8 cellular contexts compared by ENCODE assay signal in the genomic region with DNA sequence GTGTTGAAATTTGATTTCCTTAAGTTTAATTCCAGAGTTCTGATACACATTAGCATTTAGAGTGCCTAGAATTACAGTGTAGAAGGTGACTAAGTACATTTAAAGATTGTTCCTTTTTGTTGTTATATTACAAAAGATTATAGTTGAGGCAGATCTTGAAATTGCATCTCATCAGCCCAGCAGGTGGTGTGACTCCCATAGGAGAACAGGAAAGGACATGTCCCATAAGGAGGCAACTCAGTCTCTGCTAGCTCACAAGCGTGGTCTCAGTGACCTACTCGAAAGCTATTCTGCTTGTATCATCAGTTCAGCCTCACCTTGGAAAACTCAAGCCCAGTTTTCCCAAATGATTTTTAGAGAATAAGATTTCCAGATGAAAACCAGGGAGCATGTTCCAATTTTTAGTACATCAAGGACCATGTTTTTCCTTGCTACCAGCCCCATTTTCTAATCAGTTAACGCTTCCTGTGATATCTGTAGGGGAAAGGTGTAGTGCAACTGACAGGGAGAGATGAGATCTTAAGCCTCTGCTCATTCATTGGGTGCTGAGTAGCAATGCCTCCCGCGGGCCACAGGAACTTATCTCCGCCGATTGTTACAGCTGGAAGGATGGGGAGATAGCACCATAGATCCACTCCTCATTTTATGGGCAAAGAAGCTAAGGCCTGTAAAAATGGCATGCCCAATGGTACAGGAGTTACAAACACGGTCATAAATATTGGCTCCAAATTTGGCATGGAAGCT. TPM values are rescaled to one million over a fixed set of nuclear protein-coding genes. Genes with fewer than 3 reads are reported as not detected.
DNase-seq lines count a peak whose midpoint lies in the region; ATAC-seq and TF ChIP-seq lines count a peak whose summit lies in the region.

No MANE protein-coding gene starts in this region.

- H3K36me3 ChIP-seq in liver (ENCODE audit: control insufficient read depth in 4 of 4, insufficient read depth in 3 of 4, low read depth in 1 of 4, low read length in 3 of 4) = no peaks in the 10 kb centered on the region
- H3K36me3 ChIP-seq in transverse colon = no peaks in the 10 kb centered on the region

- H3K9ac ChIP-seq in liver (ENCODE audit: low read depth in 1 of 2, low read length in 2 of 2) = no peak overlapping the region

- no peaks in the 10 kb centered on the region for H3K9me3 ChIP-seq in liver (ENCODE audit: control insufficient read depth in 4 of 4, low read length in 3 of 4)
- H3K9me3 ChIP-seq in transverse colon = no peaks in the 10 kb centered on the region

- H3K27me3 Mint-ChIP-seq in activated T-cell treated with anti-CD3 and anti-CD28 coated beads, Interleukin-2, amount 50 U/mL, for 24 hours = peaks cover 35% of the 10 kb centered on the region
- H3K27me3 Mint-ChIP-seq in brain = peaks cover 6% of the 10 kb centered on the region

- peaks cover 31% of the 10 kb centered on the region for H3K4me1 Mint-ChIP-seq in activated T-cell treated with anti-CD3 and anti-CD28 coated beads, Interleukin-2, amount 50 U/mL, for 24 hours (ENCODE audit: low read depth)
- H3K4me1 Mint-ChIP-seq in brain = peaks cover 30% of the 10 kb centered on the region

- no peak overlapping the region for H3K4me3 ChIP-seq in liver (ENCODE audit: low read depth in 1 of 3, low read length in 3 of 3)
- peak overlapping the region in 1 of 4 donors; percentile 79 for H3K4me3 ChIP-seq in transverse colon

- H3K27ac ChIP-seq in liver (ENCODE audit: low read depth in 1 of 2, low read length in 2 of 2) (peak overlapping the region in 1 of 2 donors; percentile 40), transverse colon (peak overlapping the region; percentile 88 to 97 (median 94))

- peak; percentile 68 to 70 for TF ChIP-seq RAD21 in liver (IDR thresholded peaks at IDR 0.05)

- H3K27me3 ChIP-seq in liver (ENCODE audit: control insufficient read depth in 4 of 4, insufficient read depth in 4 of 4, low read length in 3 of 4) (no peaks in the 10 kb centered on the region), transverse colon (no peaks in the 10 kb centered on the region)

- no peak for TF ChIP-seq EP300 in transverse colon (IDR thresholded peaks at IDR 0.05; ENCODE audit: low read depth)

- peak overlapping the region; percentile 74 for H3K4me3 Mint-ChIP-seq in activated T-cell treated with anti-CD3 and anti-CD28 coated beads, Interleukin-2, amount 50 U/mL, for 24 hours
- peak overlapping the region; percentile 80 to 90 (median 85) for H3K4me3 Mint-ChIP-seq in brain

- peak overlapping the region; percentile 22 for H3K27ac Mint-ChIP-seq in activated T-cell treated with anti-CD3 and anti-CD28 coated beads, Interleukin-2, amount 50 U/mL, for 24 hours
- H3K27ac Mint-ChIP-seq in brain = peak overlapping the region; percentile 57 to 87 (median 68)

- H3K9me3 Mint-ChIP-seq in activated T-cell treated with anti-CD3 and anti-CD28 coated beads, Interleukin-2, amount 50 U/mL, for 24 hours = peaks cover 3% of the 10 kb centered on the region
- H3K9me3 Mint-ChIP-seq in brain = peaks cover 0 to 3% (median 0%) of the 10 kb centered on the region in 5 experiments

- ATAC-seq in HG03469 (IDR thresholded peaks at IDR 0.05; ENCODE audit: unreplicated experiment) = no peak
- no peak for ATAC-seq in GM19324 (IDR thresholded peaks at IDR 0.05; ENCODE audit: low FRiP score, unreplicated experiment)

- in situ Hi-C loops in transverse colon (cut with MboI; ENCODE audit: low pct_ligation_motif_present in 1 of 4, low pct_unique_long_range_greater_than_20kb in 1 of 4, low sequenced_read_pairs in 3 of 4) = loop anchor here in 1 of 4 donors (10.0 kb wide), 1 partner anchor 261 kb away; no protein-coding TSS in a partner anchor

- no peak for TF ChIP-seq POLR2A in transverse colon (IDR thresholded peaks at IDR 0.05)

- peaks cover 6 to 24% (median 14%) of the 10 kb centered on the region in 4 donors for H3K4me1 ChIP-seq in liver (ENCODE audit: control insufficient read depth in 4 of 4, insufficient read depth in 4 of 4, low read length in 3 of 4)
- H3K4me1 ChIP-seq in transverse colon = peaks cover 3 to 45% (median 11%) of the 10 kb centered on the region in 4 donors

- TF ChIP-seq CTCF in brain (conservative IDR thresholded peaks at IDR 0.05) (no peak), liver (IDR thresholded peaks at IDR 0.05; ENCODE audit: low read depth, low read length, missing input control) (no peak), transverse colon (IDR thresholded peaks at IDR 0.05) (peak in 1 of 5 experiments; percentile 4)

- H3K36me3 Mint-ChIP-seq in activated T-cell treated with anti-CD3 and anti-CD28 coated beads, Interleukin-2, amount 50 U/mL, for 24 hours (ENCODE audit: low read depth) = no peaks in the 10 kb centered on the region
- no peaks in the 10 kb centered on the region for H3K36me3 Mint-ChIP-seq in brain

- intact Hi-C loops in transverse colon (cut with DNase I; ENCODE audit: low total_unique reads) = loop anchor here (10.0 kb wide), 1 partner anchor 261 kb away; no protein-coding TSS in a partner anchor

- no peak for DNase-seq in activated T-cell treated with anti-CD3 and anti-CD28 coated beads, Interleukin-2, amount 50 U/mL, for 24 hours
- DNase-seq in activated T-cell treated with anti-CD3 and anti-CD28 coated beads for 4 hours (no peak), transverse colon (peak; percentile 15), 8988T (no peak)

- WGBS in liver = 74% methylated on average over 8 of the region's 8 CpGs
- 44 to 67% methylated on average over 4 to 8 of the region's 8 CpGs for WGBS in transverse colon (ENCODE audit: low coverage in 1 of 2), 2 donors

TF ChIP-seq in liver, 16 proteins besides CTCF, POLR2A, EP300 and RAD21:
- TF ChIP-seq JUND (IDR thresholded peaks at IDR 0.05) = no peak
- TF ChIP-seq HNF4G (IDR thresholded peaks at IDR 0.05) = no peak
- TF ChIP-seq, protein P1, sequence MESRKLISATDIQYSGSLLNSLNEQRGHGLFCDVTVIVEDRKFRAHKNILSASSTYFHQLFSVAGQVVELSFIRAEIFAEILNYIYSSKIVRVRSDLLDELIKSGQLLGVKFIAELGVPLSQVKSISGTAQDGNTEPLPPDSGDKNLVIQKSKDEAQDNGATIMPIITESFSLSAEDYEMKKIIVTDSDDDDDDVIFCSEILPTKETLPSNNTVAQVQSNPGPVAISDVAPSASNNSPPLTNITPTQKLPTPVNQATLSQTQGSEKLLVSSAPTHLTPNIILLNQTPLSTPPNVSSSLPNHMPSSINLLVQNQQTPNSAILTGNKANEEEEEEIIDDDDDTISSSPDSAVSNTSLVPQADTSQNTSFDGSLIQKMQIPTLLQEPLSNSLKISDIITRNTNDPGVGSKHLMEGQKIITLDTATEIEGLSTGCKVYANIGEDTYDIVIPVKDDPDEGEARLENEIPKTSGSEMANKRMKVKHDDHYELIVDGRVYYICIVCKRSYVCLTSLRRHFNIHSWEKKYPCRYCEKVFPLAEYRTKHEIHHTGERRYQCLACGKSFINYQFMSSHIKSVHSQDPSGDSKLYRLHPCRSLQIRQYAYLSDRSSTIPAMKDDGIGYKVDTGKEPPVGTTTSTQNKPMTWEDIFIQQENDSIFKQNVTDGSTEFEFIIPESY (IDR thresholded peaks at IDR 0.05) = no peak
- TF ChIP-seq TAF1 (conservative IDR thresholded peaks at IDR 0.05) = no peak
- no peak for TF ChIP-seq RXRA (IDR thresholded peaks at IDR 0.05)
- TF ChIP-seq FOXA1 (IDR thresholded peaks at IDR 0.05) = no peak
- TF ChIP-seq, protein P2, sequence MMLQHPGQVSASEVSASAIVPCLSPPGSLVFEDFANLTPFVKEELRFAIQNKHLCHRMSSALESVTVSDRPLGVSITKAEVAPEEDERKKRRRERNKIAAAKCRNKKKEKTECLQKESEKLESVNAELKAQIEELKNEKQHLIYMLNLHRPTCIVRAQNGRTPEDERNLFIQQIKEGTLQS (IDR thresholded peaks at IDR 0.05) = no peak
- no peak for TF ChIP-seq GABPA (IDR thresholded peaks at IDR 0.05 in 1 of 2, conservative IDR thresholded peaks at IDR 0.05 in 1 of 2)
- TF ChIP-seq, protein P3, sequence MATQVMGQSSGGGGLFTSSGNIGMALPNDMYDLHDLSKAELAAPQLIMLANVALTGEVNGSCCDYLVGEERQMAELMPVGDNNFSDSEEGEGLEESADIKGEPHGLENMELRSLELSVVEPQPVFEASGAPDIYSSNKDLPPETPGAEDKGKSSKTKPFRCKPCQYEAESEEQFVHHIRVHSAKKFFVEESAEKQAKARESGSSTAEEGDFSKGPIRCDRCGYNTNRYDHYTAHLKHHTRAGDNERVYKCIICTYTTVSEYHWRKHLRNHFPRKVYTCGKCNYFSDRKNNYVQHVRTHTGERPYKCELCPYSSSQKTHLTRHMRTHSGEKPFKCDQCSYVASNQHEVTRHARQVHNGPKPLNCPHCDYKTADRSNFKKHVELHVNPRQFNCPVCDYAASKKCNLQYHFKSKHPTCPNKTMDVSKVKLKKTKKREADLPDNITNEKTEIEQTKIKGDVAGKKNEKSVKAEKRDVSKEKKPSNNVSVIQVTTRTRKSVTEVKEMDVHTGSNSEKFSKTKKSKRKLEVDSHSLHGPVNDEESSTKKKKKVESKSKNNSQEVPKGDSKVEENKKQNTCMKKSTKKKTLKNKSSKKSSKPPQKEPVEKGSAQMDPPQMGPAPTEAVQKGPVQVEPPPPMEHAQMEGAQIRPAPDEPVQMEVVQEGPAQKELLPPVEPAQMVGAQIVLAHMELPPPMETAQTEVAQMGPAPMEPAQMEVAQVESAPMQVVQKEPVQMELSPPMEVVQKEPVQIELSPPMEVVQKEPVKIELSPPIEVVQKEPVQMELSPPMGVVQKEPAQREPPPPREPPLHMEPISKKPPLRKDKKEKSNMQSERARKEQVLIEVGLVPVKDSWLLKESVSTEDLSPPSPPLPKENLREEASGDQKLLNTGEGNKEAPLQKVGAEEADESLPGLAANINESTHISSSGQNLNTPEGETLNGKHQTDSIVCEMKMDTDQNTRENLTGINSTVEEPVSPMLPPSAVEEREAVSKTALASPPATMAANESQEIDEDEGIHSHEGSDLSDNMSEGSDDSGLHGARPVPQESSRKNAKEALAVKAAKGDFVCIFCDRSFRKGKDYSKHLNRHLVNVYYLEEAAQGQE (IDR thresholded peaks at IDR 0.05) = no peak
- TF ChIP-seq, protein P4, sequence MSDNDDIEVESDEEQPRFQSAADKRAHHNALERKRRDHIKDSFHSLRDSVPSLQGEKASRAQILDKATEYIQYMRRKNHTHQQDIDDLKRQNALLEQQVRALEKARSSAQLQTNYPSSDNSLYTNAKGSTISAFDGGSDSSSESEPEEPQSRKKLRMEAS (IDR thresholded peaks at IDR 0.05) = no peak

RNA-seq across cellular contexts. Expression of a gene that starts 1.1 kb away (rescaled TPM):
- polyA plus RNA-seq in brain (ENCODE audit: insufficient read depth, low read depth, low replicate concordance) = 37.4 TPM
- 10 to 100 TPM; 19.2 to 22.5 TPM for total RNA-seq in liver
- polyA plus RNA-seq in liver = 10 to 100 TPM in 1 of 2 donors, 1 to 10 TPM in 1; 8.9 to 38.7 TPM
- total RNA-seq in transverse colon = 10 to 100 TPM in 3 of 4 donors, 1 to 10 TPM in 1; 3.0 to 46.0 (median 37.4) TPM
